ENCODE assay signal across 28 cellular contexts in the genomic region with DNA sequence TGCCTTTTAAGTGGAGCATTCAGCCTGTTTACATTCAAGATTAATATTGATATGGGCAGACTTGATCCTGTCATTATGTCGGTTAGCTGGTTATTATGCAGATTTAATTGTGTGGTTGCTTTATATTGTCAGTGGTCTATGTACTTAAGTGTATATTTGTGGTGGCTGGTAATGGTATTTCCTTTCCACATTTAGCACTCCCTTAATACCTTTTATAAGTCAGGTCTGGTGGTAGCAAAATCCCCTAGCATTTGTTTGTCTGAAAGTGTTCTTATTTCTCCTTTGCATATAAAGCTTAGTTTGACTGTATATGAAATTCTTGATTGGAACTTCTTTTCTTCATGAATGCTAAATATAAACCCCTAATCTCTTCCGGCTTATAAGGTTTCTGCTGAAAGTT.
"Had no signal": no experiment of that assay in that cellular context is flagged by ENCODE, and none has a peak within 500 bp of the region (broad histone marks: within the 10 kb centered on the region; RNA-seq: fewer than 3 reads in every experiment).

No MANE protein-coding gene starts in this region.

- H3K27me3 ChIP-seq: neural progenitor cell, pancreas, right lobe of liver, sigmoid colon, suprapubic skin, testis, tibial artery, transverse colon, upper lobe of right lung, uterus had no signal

- ATAC-seq: naive thymus-derived CD4-positive, alpha-beta T cell; natural killer cell; pancreas; right cardiac atrium; right lobe of liver; stimulated activated effector memory CD8-positive, alpha-beta T cell treated with anti-CD3 and anti-CD28 coated beads, Interleukin-12 subunit alpha, Interleukin-12 subunit beta, amount 100 ng/mL, for 72 hours; stimulated activated naive CD8-positive, alpha-beta T cell treated with anti-CD3 and anti-CD28 coated beads, Interleukin-15, amount 100 ng/mL, for 72 hours; stimulated activated naive CD8-positive, alpha-beta T cell treated with anti-CD3 and anti-CD28 coated beads, Interleukin-15, Interleukin-2, amounts not matched to agents 100 U/mL and 50 U/mL, for 24 hours; upper lobe of right lung had no signal

- H3K4me3 ChIP-seq: neural progenitor cell, pancreas, prostate gland, right lobe of liver, sigmoid colon, suprapubic skin, testis, tibial artery, transverse colon, upper lobe of right lung, uterus had no signal

- H3K36me3 Mint-ChIP-seq: naive thymus-derived CD4-positive, alpha-beta T cell; neural progenitor cell; stimulated activated effector memory CD8-positive, alpha-beta T cell treated with anti-CD3 and anti-CD28 coated beads, Interleukin-12 subunit alpha, Interleukin-12 subunit beta, amount 100 ng/mL, for 72 hours; type B pancreatic cell had no signal

- H3K9me3 ChIP-seq: prostate gland, right lobe of liver, suprapubic skin, testis, tibial artery, upper lobe of right lung, uterus had no signal

- H3K4me3 Mint-ChIP-seq: naive thymus-derived CD4-positive, alpha-beta T cell; natural killer cell; nephron; neural progenitor cell; stimulated activated effector memory CD8-positive, alpha-beta T cell treated with anti-CD3 and anti-CD28 coated beads, Interleukin-12 subunit alpha, Interleukin-12 subunit beta, amount 100 ng/mL, for 72 hours; stimulated activated naive CD8-positive, alpha-beta T cell treated with anti-CD3 and anti-CD28 coated beads, Interleukin-15, amount 100 ng/mL, for 72 hours; type B pancreatic cell had no signal

- H3K36me3 ChIP-seq: neural progenitor cell, pancreas, prostate gland, right lobe of liver, sigmoid colon, suprapubic skin, tibial artery, transverse colon, upper lobe of right lung, uterus had no signal

- H3K27ac Mint-ChIP-seq: naive thymus-derived CD4-positive, alpha-beta T cell; natural killer cell; nephron; neural progenitor cell; stimulated activated effector memory CD8-positive, alpha-beta T cell treated with anti-CD3 and anti-CD28 coated beads, Interleukin-12 subunit alpha, Interleukin-12 subunit beta, amount 100 ng/mL, for 72 hours; stimulated activated naive CD8-positive, alpha-beta T cell treated with anti-CD3 and anti-CD28 coated beads, Interleukin-15, amount 100 ng/mL, for 72 hours; type B pancreatic cell had no signal

- H3K27me3 Mint-ChIP-seq: naive thymus-derived CD4-positive, alpha-beta T cell; stimulated activated naive CD8-positive, alpha-beta T cell treated with anti-CD3 and anti-CD28 coated beads, Interleukin-15, amount 100 ng/mL, for 72 hours; type B pancreatic cell had no signal

- H3K9me3 Mint-ChIP-seq: neural progenitor cell had no signal

- H2AFZ ChIP-seq: neural progenitor cell had no signal

- H3K4me1 Mint-ChIP-seq: naive thymus-derived CD4-positive, alpha-beta T cell; natural killer cell; nephron; neural progenitor cell; stimulated activated effector memory CD8-positive, alpha-beta T cell treated with anti-CD3 and anti-CD28 coated beads, Interleukin-12 subunit alpha, Interleukin-12 subunit beta, amount 100 ng/mL, for 72 hours; stimulated activated naive CD8-positive, alpha-beta T cell treated with anti-CD3 and anti-CD28 coated beads, Interleukin-15, amount 100 ng/mL, for 72 hours had no signal

- H3K4me2 ChIP-seq: neural progenitor cell had no signal

- H3K27ac ChIP-seq: neural progenitor cell, pancreas, prostate gland, right lobe of liver, sigmoid colon, suprapubic skin, testis, tibial artery, transverse colon, upper lobe of right lung, uterus had no signal

- H3K4me1 ChIP-seq: pancreas, prostate gland, right lobe of liver, sigmoid colon, suprapubic skin, testis, tibial artery, transverse colon, upper lobe of right lung, uterus had no signal

- DNase-seq: naive thymus-derived CD4-positive, alpha-beta T cell; natural killer cell; occipital lobe; pancreas; retina; right cardiac atrium; right lobe of liver; sigmoid colon; small intestine; stimulated activated CD4-positive, alpha-beta T cell treated with anti-CD3 and anti-CD28 coated beads, Interleukin-15, amount 100 ng/mL, for 24 hours; stimulated activated CD4-positive, alpha-beta T cell treated with anti-CD3 and anti-CD28 coated beads, Interleukin-2, amount 100 ng/mL, for 24 hours; stimulated activated CD4-positive, alpha-beta T cell treated with anti-CD3 and anti-CD28 coated beads, Interleukin-2, amount 100 ng/mL, for 48 hours; stimulated activated CD4-positive, alpha-beta T cell treated with anti-CD3 and anti-CD28 coated beads, Interleukin-4, amount 100 ng/mL, for 24 hours; stimulated activated naive CD4-positive, alpha-beta T cell; stimulated activated naive CD8-positive, alpha-beta T cell treated with anti-CD3 and anti-CD28 coated beads, Interleukin-15, amount 100 ng/mL, for 72 hours; stimulated activated naive CD8-positive, alpha-beta T cell treated with anti-CD3 and anti-CD28 coated beads, Interleukin-15, Interleukin-2, amounts not matched to agents 100 U/mL and 50 U/mL, for 24 hours; substantia nigra; testis; tibial artery; transverse colon; upper lobe of right lung; uterus had no signal
